24 cellular contexts compared by ENCODE assay signal in the genomic region with DNA sequence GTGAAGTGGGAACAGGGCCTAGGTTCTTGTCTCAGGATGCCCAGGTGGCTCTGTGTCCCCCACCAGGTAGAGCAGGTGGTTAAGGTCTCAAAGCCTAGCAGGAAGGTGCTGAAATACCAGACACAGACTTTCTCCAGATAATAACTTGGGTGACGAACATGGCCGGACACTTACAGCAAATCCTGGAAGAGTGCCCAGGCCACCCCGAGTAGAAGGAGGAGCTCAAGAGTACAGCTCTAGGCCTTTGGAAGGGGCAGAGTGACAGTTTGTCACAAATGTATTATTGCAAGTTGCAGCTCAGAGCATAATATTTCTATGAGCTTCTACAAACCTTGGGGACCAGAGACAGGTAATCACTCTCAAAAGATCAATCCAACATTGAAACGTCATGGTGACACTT.
DNase-seq lines count a peak whose midpoint lies in the region; ATAC-seq and TF ChIP-seq lines count a peak whose summit lies in the region.
"Had no signal": no experiment of that assay in that cellular context is flagged by ENCODE, and none has a peak within 500 bp of the region (broad histone marks: within the 10 kb centered on the region; RNA-seq: fewer than 3 reads in every experiment).

No MANE protein-coding gene starts in this region.

- H3K27ac ChIP-seq in lower lobe of right lung (peak overlapping the region; percentile 53), upper lobe of right lung (peak overlapping the region; percentile 19)
- H3K27ac ChIP-seq: PC-9, SK-N-MC had no signal

- ATAC-seq in Right ventricle myocardium superior (ENCODE audit: poor library complexity), result peak; percentile 39
- no peak for ATAC-seq in Right ventricle myocardium inferior
- ATAC-seq in lower lobe of right lung, result peak; percentile 72 to 76
- ATAC-seq in upper lobe of right lung, result peak; percentile 64
- no peak for ATAC-seq in HG03196 (IDR thresholded peaks at IDR 0.05; ENCODE audit: unreplicated experiment)

- TF ChIP-seq CTCF in lower lobe of right lung (IDR thresholded peaks at IDR 0.05) (no peak), upper lobe of right lung (IDR thresholded peaks at IDR 0.05) (no peak)

- H3K4me1 ChIP-seq in lower lobe of right lung, result peaks cover 18% of the 10 kb centered on the region
- H3K4me1 ChIP-seq in upper lobe of right lung, result no peaks in the 10 kb centered on the region
- H3K4me1 ChIP-seq: BE2C had no signal

- no peak for DNase-seq in Right ventricle myocardium superior
- DNase-seq in Right ventricle myocardium inferior (ENCODE audit: missing footprints), result no peak
- peak; percentile 7 for DNase-seq in NCI-H1105 (lab: John Stamatoyannopoulos, UW)
- DNase-seq in lower lobe of right lung, result peak; percentile 58
- DNase-seq in upper lobe of right lung, result peak; percentile 70
- no peak for DNase-seq in stimulated activated CD4-positive, alpha-beta T cell treated with anti-CD3 and anti-CD28 coated beads, Interleukin-15, amount 100 ng/mL, for 24 hours
- DNase-seq: 8988T; ACHN; BE2C; CD8-positive, alpha-beta memory T cell; DMS 273 treated with DMSO at 0.1 percent for 48 hours; DND-41; NCI-H1092; NCI-H1436 treated with DMSO at 0.1 percent for 48 hours; NCI-H187 treated with DMSO at 0.1 percent for 48 hours; NCI-H2171 treated with DMSO at 0.1 percent for 48 hours; NCI-H345; NCI-H524; NCI-H748 treated with DMSO at 0.1 percent for 48 hours; NK-92 treated with Interleukin-12 subunit alpha and Interleukin-12 subunit beta, amount 100 ng/mL, for 24 hours; PC-9; SHP77 had no signal

- H3K4me3 ChIP-seq in lower lobe of right lung (no peak overlapping the region), upper lobe of right lung (no peak overlapping the region)
- H3K4me3 ChIP-seq: PC-9, SK-N-MC had no signal

- no peaks in the 10 kb centered on the region for H3K27me3 ChIP-seq in lower lobe of right lung (ENCODE audit: low read depth)
- no peaks in the 10 kb centered on the region for H3K27me3 ChIP-seq in upper lobe of right lung
- H3K27me3 ChIP-seq: BE2C had no signal

- H3K36me3 ChIP-seq in lower lobe of right lung (no peaks in the 10 kb centered on the region), upper lobe of right lung (no peaks in the 10 kb centered on the region)
- H3K36me3 ChIP-seq: BE2C had no signal

- intact Hi-C loops in Right ventricle myocardium superior (cut with DNase I), result no loop called here
- intact Hi-C loops in Right ventricle myocardium inferior (cut with DNase I), result no loop called here
- intact Hi-C loops in lower lobe of right lung (cut with DNase I), result no loop called here
- intact Hi-C loops in upper lobe of right lung (cut with DNase I), result no loop called here

- no peaks in the 10 kb centered on the region for H3K9me3 ChIP-seq in lower lobe of right lung
- H3K9me3 ChIP-seq in upper lobe of right lung, result no peaks in the 10 kb centered on the region
- H3K9me3 ChIP-seq: BE2C had no signal

Comparison
In these comparisons a context has a peak if more than half of its experiments do, and no peak if none do; other contexts are left out.
1. ATAC-seq: peak in Right ventricle myocardium superior (single experiment), lower lobe of right lung (2 of 2) and upper lobe of right lung (single experiment); none in Right ventricle myocardium inferior (single experiment) and HG03196 (single experiment).
2. DNase-seq: peak in NCI-H1105 (single experiment), lower lobe of right lung (single experiment) and upper lobe of right lung (single experiment); none in Right ventricle myocardium superior (single experiment), Right ventricle myocardium inferior (single experiment) and stimulated activated CD4-positive, alpha-beta T cell treated with anti-CD3 and anti-CD28 coated beads, Interleukin-15, amount 100 ng/mL, for 24 hours (single experiment).